ENCODE assay signal across 8 cellular contexts in genomic region chr1:11908139-11909021, GRCh38.
A peak's percentile ranks its signal among the peaks of the same experiment; 100 is the strongest.
DNase-seq lines count a peak whose midpoint lies in the region; ATAC-seq lines count a peak whose summit lies in the region.

No MANE protein-coding gene starts in this region.

- peak; percentile 94 for DNase-seq in NCI-H2029 (lab: John Stamatoyannopoulos, UW)
- DNase-seq in T-helper 22 cell (ENCODE audit: low read depth) = peak; percentile 75
- peak; percentile 92 for DNase-seq in astrocyte of the hippocampus (ENCODE audit: low read depth, low spot score)
- peak; percentile 71 to 97 for DNase-seq in hippocampal formation (lab: John Stamatoyannopoulos, UW)
- peak; percentile 96 for DNase-seq in retina
- DNase-seq in 8988T = no peak

- ATAC-seq in GM18517 (IDR thresholded peaks at IDR 0.05; ENCODE audit: unreplicated experiment) (peak; percentile 57), HG02981 (IDR thresholded peaks at IDR 0.05; ENCODE audit: unreplicated experiment) (peak; percentile 41)
